8 cellular contexts compared by ENCODE assay signal in genomic region chr13:23510979-23511735, GRCh38. TPM values are rescaled to one million over a fixed set of nuclear protein-coding genes. Genes with fewer than 3 reads are reported as not detected.
DNase-seq lines count a peak whose midpoint lies in the region; ATAC-seq and TF ChIP-seq lines count a peak whose summit lies in the region.

No MANE protein-coding gene starts in this region.

- H3K4me3 ChIP-seq in HFF-Myc (replicated peaks; ENCODE audit: low read depth, low read length) (no peak overlapping the region), kidney epithelial cell (ENCODE audit: low read depth, low read length) (no peak overlapping the region), ascending aorta (no peak overlapping the region)

- TF ChIP-seq CTCF in C4-2B (conservative IDR thresholded peaks at IDR 0.05): peak; percentile 69
- TF ChIP-seq CTCF in HFF-Myc (IDR thresholded peaks at IDR 0.05; ENCODE audit: low read depth, low read length, missing control alignments): peak; percentile 30
- TF ChIP-seq CTCF in VCaP (conservative IDR thresholded peaks at IDR 0.05): peak; percentile 70
- TF ChIP-seq CTCF in kidney epithelial cell (IDR thresholded peaks at IDR 0.05; ENCODE audit: insufficient read depth, low read length, poor library complexity, severe bottlenecking): peak; percentile 23
- TF ChIP-seq CTCF in ascending aorta (IDR thresholded peaks at IDR 0.05): no peak

- no peaks in the 10 kb centered on the region for H3K9me3 Mint-ChIP-seq in immature natural killer cell

- peaks cover 0 to 11% (median 4%) of the 10 kb centered on the region in 3 donors for H3K27me3 Mint-ChIP-seq in immature natural killer cell (ENCODE audit: low read depth in 3 of 3)

- H3K27me3 ChIP-seq in kidney epithelial cell (ENCODE audit: control insufficient read depth, insufficient read depth, low read length): no peaks in the 10 kb centered on the region
- H3K27me3 ChIP-seq in ascending aorta: no peaks in the 10 kb centered on the region

- H3K27ac Mint-ChIP-seq in immature natural killer cell: no peak overlapping the region

- no peaks in the 10 kb centered on the region for H3K4me1 Mint-ChIP-seq in immature natural killer cell

- no peak for DNase-seq in HFF-Myc (ENCODE audit: extremely low read depth, low read depth)
- DNase-seq in kidney epithelial cell (ENCODE audit: low read depth): no peak
- DNase-seq in immature natural killer cell: no peak
- no peak for DNase-seq in ascending aorta (ENCODE audit: low spot score in 2 of 2)
- DNase-seq in stimulated activated CD4-positive, alpha-beta T cell treated with anti-CD3 and anti-CD28 coated beads, Interleukin-4, amount 100 ng/mL, for 4 hours: no peak

- H3K27ac ChIP-seq in C4-2B (no peak overlapping the region), VCaP (no peak overlapping the region), ascending aorta (no peak overlapping the region)

- no peak overlapping the region for H3K4me3 Mint-ChIP-seq in immature natural killer cell

- no peaks in the 10 kb centered on the region for H3K9me3 ChIP-seq in ascending aorta

- no peaks in the 10 kb centered on the region for H3K36me3 Mint-ChIP-seq in immature natural killer cell

- intact Hi-C loops in ascending aorta (cut with DNase I): no loop called here

- H3K36me3 ChIP-seq in kidney epithelial cell (ENCODE audit: control insufficient read depth, insufficient read depth, low read length) (no peaks in the 10 kb centered on the region), ascending aorta (no peaks in the 10 kb centered on the region)

- H3K4me1 ChIP-seq in ascending aorta: no peaks in the 10 kb centered on the region

- no peak for ATAC-seq in GM18861 (IDR thresholded peaks at IDR 0.05; ENCODE audit: unreplicated experiment)

RNA-seq across cellular contexts. Expression of gene TNFRSF19, which starts 59.1 kb away (rescaled TPM):
- 31.3 and 38.5 TPM in 2 replicates for total RNA-seq in kidney epithelial cell
- under 1 TPM in 2 of 3 donors, not detected in 1; 0.19 to 0.27 TPM for polyA plus RNA-seq in immature natural killer cell
- total RNA-seq in ascending aorta: 0.85 TPM

Comparison
In these comparisons a context has a peak if more than half of its experiments do, and no peak if none do; other contexts are left out.
1. CTCF ChIP-seq: peak in C4-2B (single experiment), HFF-Myc (single experiment), VCaP (single experiment) and kidney epithelial cell (single experiment); none in ascending aorta (0 of 3).
2. RNA of gene TNFRSF19, which starts 59.1 kb away (total RNA-seq): 31.3 to 38.5 TPM in kidney epithelial cell; 0.85 TPM in ascending aorta (single experiment); every median in the first group is over 10 times any median in the second.